1 cellular context compared by ENCODE assay signal in the genomic region with DNA sequence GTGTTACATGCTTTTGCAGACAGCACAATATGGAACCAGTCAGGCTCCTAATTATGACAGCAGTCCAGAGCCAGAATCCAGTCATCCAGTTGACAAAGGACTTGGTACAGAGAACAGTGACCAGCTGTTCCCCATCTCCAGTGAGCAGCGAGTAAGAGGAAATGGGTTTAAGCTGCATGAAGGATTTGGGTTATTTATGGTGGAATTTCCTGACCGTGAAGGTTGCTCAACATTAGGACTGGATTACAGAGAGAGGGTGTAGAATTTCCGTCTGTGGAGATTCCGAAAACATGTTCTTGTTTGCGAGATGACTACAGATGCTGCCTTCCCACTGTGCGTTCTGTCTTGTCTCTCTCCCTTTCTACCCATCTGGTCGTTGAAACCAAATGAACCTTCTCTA.
TF ChIP-seq lines count a peak whose summit lies in the region.

No MANE protein-coding gene starts in this region.

TF ChIP-seq in H1, 55 proteins besides CTCF, POLR2A, EP300 and RAD21:
- TF ChIP-seq CEBPB (IDR thresholded peaks at IDR 0.05; ENCODE audit: low read depth, low read length) (0 out of 2 replicates have a peak, but pooled peaks have one; percentile 6), FOSL1 (IDR thresholded peaks at IDR 0.05; ENCODE audit: insufficient read depth, low read depth, low read length) (no peak)
